1 cellular context compared by ENCODE assay signal in the genomic region with DNA sequence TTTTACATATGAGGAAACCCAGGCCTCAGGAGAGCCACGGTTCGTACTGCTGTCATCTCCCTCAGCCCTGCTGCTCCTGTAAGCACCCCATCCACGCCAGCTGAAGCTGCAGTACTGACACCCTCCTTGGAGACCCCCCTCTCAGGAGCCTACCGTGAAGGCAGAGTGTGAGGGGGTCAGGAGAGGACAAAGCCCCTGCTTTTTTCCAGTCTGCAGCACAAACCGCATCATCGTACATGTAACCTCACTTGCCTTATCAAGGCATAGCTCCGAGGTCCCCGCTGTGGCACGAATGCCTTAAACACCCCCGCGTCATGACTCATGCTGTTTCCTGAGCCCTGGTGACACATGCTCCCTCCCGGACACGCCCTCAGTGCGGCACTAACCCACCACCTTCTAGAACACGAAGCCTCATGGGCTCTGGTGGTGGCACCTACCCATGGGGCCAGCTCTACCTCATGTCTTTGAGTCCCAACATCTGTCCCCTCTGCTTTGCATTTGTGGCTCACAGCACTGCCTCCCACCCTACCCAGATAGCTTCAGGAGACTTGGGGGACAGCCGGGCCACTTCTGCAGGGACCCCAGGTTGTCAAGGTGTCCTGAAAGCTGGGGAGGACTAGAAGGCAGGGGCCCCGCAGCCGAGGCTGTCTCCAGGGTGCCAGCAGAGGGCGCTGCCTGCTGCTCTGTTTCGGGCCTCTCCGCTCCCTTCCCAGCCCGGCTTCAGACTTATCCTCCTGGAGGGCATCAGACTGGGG.
TF ChIP-seq lines count a peak whose summit lies in the region.

No MANE protein-coding gene starts in this region.

TF ChIP-seq in K562, 482 proteins besides CTCF, POLR2A, EP300 and RAD21 (continued from another document and continues in another):
- TF ChIP-seq CHD7 (IDR thresholded peaks at IDR 0.05; ENCODE audit: low read depth, low read length) (peak; percentile 73), DLX4 (CRISPR knock-in tag; IDR thresholded peaks at IDR 0.05) (0 out of 2 replicates have a peak, but pooled peaks have one; percentile 26), DDX20 (tag; IDR thresholded peaks at IDR 0.05; ENCODE audit: low read depth) (no peak), ZKSCAN1 (IDR thresholded peaks at IDR 0.05; ENCODE audit: low read depth, low read length) (peak; percentile 56), TAF1 (IDR thresholded peaks at IDR 0.05; ENCODE audit: control insufficient read depth, extremely low read depth, insufficient read depth, low read length, severe bottlenecking) (peak; percentile 46), HDAC1 (IDR thresholded peaks at IDR 0.05) (peak in 1 of 2 experiments; percentile 94; a peak in 2 of 4 replicates), GATAD2A (IDR thresholded peaks at IDR 0.05) (peak; percentile 35), CHD4 (IDR thresholded peaks at IDR 0.05; ENCODE audit: insufficient read depth, insufficient replicate concordance, low read depth, low read length, poor library complexity, severe bottlenecking) (peak; percentile 70), FOXK1 (CRISPR knock-in tag; IDR thresholded peaks at IDR 0.05; ENCODE audit: borderline replicate concordance) (peak; percentile 73; the same call in 1 of the 2 replicates), LEF1 (IDR thresholded peaks at IDR 0.05) (peak; percentile 89), ZNF444 (CRISPR knock-in tag; IDR thresholded peaks at IDR 0.05) (0 out of 2 replicates have a peak, but pooled peaks have one; percentile 46), NR2F6 (CRISPR knock-in tag; IDR thresholded peaks at IDR 0.05) (0 out of 2 replicates have a peak, but pooled peaks have one; percentile 56), DMBX1 (CRISPR knock-in tag; IDR thresholded peaks at IDR 0.05; ENCODE audit: borderline replicate concordance) (peak; percentile 75; the same call in 1 of the 2 replicates), MAX (CRISPR knock-in tag; IDR thresholded peaks at IDR 0.05) (peak; percentile 100), GTF2A2 (tag; IDR thresholded peaks at IDR 0.05) (no peak), ZNF175 (CRISPR knock-in tag; IDR thresholded peaks at IDR 0.05; ENCODE audit: low read depth) (peak; percentile 88), ZNF551 (CRISPR knock-in tag; IDR thresholded peaks at IDR 0.05) (no peak), FOXP1 (CRISPR knock-in tag; IDR thresholded peaks at IDR 0.05) (peak; percentile 97), CEBPB (tag; IDR thresholded peaks at IDR 0.05) (peak; percentile 89), BCOR (IDR thresholded peaks at IDR 0.05) (peak; percentile 83), ZBTB12 (CRISPR knock-in tag; IDR thresholded peaks at IDR 0.05) (peak; percentile 62), BRD4 (IDR thresholded peaks at IDR 0.05) (no peak), NUFIP1 (IDR thresholded peaks at IDR 0.05; ENCODE audit: partially characterized antibody) (peak; percentile 35), ZEB2 (IDR thresholded peaks at IDR 0.05) (peak; percentile 81), ATF1 (CRISPR knock-in tag; IDR thresholded peaks at IDR 0.05) (no peak), ATF1 (tag; IDR thresholded peaks at IDR 0.05) (peak; percentile 93), MLLT1 (IDR thresholded peaks at IDR 0.05) (peak; percentile 22 to 79; a peak in 2 of 4 replicates), FOXK2 (conservative IDR thresholded peaks at IDR 0.05 in 1 of 2, IDR thresholded peaks at IDR 0.05 in 1 of 2; ENCODE audit: low read depth in 2 of 2) (peak; percentile 86 to 87), USF1 (CRISPR knock-in tag; IDR thresholded peaks at IDR 0.05) (peak; percentile 77), POLR3A (IDR thresholded peaks at IDR 0.05; ENCODE audit: borderline replicate concordance, extremely low read depth, insufficient read depth, insufficient read length) (no peak), ZFP30 (CRISPR knock-in tag; IDR thresholded peaks at IDR 0.05; ENCODE audit: borderline replicate concordance) (no peak)
- TF ChIP-seq, protein P1, sequence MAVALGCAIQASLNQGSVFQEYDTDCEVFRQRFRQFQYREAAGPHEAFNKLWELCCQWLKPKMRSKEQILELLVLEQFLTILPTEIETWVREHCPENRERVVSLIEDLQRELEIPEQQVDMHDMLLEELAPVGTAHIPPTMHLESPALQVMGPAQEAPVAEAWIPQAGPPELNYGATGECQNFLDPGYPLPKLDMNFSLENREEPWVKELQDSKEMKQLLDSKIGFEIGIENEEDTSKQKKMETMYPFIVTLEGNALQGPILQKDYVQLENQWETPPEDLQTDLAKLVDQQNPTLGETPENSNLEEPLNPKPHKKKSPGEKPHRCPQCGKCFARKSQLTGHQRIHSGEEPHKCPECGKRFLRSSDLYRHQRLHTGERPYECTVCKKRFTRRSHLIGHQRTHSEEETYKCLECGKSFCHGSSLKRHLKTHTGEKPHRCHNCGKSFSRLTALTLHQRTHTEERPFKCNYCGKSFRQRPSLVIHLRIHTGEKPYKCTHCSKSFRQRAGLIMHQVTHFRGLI (CRISPR knock-in tag; IDR thresholded peaks at IDR 0.05): no peak
- TF ChIP-seq, protein P2, sequence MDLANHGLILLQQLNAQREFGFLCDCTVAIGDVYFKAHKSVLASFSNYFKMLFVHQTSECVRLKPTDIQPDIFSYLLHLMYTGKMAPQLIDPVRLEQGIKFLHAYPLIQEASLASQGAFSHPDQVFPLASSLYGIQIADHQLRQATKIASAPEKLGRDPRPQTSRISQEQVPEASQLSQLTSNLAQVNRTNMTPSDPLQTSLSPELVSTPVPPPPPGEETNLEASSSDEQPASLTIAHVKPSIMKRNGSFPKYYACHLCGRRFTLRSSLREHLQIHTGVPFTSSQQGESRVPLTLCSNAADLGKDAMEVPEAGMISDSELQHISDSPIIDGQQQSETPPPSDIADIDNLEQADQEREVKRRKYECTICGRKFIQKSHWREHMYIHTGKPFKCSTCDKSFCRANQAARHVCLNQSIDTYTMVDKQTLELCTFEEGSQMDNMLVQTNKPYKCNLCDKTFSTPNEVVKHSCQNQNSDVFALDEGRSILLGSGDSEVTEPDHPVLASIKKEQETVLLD (IDR thresholded peaks at IDR 0.05): peak; percentile 89
- TF ChIP-seq, protein P3, sequence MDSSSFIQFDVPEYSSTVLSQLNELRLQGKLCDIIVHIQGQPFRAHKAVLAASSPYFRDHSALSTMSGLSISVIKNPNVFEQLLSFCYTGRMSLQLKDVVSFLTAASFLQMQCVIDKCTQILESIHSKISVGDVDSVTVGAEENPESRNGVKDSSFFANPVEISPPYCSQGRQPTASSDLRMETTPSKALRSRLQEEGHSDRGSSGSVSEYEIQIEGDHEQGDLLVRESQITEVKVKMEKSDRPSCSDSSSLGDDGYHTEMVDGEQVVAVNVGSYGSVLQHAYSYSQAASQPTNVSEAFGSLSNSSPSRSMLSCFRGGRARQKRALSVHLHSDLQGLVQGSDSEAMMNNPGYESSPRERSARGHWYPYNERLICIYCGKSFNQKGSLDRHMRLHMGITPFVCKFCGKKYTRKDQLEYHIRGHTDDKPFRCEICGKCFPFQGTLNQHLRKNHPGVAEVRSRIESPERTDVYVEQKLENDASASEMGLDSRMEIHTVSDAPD (CRISPR knock-in tag; IDR thresholded peaks at IDR 0.05): peak; percentile 14; the same call in 1 of the 2 replicates
- TF ChIP-seq, protein P4, sequence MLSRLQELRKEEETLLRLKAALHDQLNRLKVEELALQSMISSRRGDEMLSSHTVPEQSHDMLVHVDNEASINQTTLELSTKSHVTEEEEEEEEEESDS (CRISPR knock-in tag; IDR thresholded peaks at IDR 0.05): no peak
